In genomic region chr7:33050425-33051318, GRCh38 we compare ENCODE assay signal across 1 cellular context.
TF ChIP-seq lines count a peak whose summit lies in the region.

No MANE protein-coding gene starts in this region.

TF ChIP-seq in H1, 55 proteins besides CTCF, POLR2A, EP300 and RAD21 (continued from another document):
- TF ChIP-seq CHD7 (IDR thresholded peaks at IDR 0.05; ENCODE audit: insufficient replicate concordance, low read length) (no peak), BRCA1 (IDR thresholded peaks at IDR 0.05; ENCODE audit: low read depth, low read length) (no peak), CREB1 (IDR thresholded peaks at IDR 0.05) (no peak), GTF2F1 (IDR thresholded peaks at IDR 0.05; ENCODE audit: borderline replicate concordance, low read depth, low read length) (no peak), RNF2 (IDR thresholded peaks at IDR 0.05; ENCODE audit: borderline replicate concordance, low read depth, low read length, missing control alignments, poor library complexity, severe bottlenecking) (no peak), EGR1 (IDR thresholded peaks at IDR 0.05; ENCODE audit: borderline replicate concordance, low read depth, low read length) (no peak)
